11 cellular contexts compared by ENCODE assay signal in genomic region chr6:52522655-52523054, GRCh38. TPM values are rescaled to one million over a fixed set of nuclear protein-coding genes. Genes with fewer than 3 reads are reported as not detected.
DNase-seq lines count a peak whose midpoint lies in the region; ATAC-seq, FAIRE-seq and TF ChIP-seq lines count a peak whose summit lies in the region.
"Had no signal": no experiment of that assay in that cellular context is flagged by ENCODE, and none has a peak within 500 bp of the region (broad histone marks: within the 10 kb centered on the region; RNA-seq: fewer than 3 reads in every experiment).

No MANE protein-coding gene starts in this region.

- H3K36me3 ChIP-seq in OCI-LY7 (ENCODE audit: insufficient read depth, low read length): peaks cover 15% of the 10 kb centered on the region
- H3K36me3 ChIP-seq in endothelial cell of umbilical vein (ENCODE audit: control insufficient read depth in 2 of 2, extremely low read depth in 1 of 2, insufficient read depth in 2 of 2, low read length in 2 of 2): no peaks in the 10 kb centered on the region
- H3K36me3 ChIP-seq in mesenchymal stem cell (ENCODE audit: control insufficient read depth in 1 of 2, insufficient read depth in 2 of 2, low read depth in 1 of 2, low read length in 2 of 2): peaks cover 14 to 61% of the 10 kb centered on the region in 2 experiments
- H3K36me3 ChIP-seq in vagina: no peaks in the 10 kb centered on the region

- dilution Hi-C loops in endothelial cell of umbilical vein (cut with MboI; ENCODE audit: extremely low pct_ligation_motif_present, low sequenced_read_pairs): no loop called here

- TF ChIP-seq POLR2A in endothelial cell of umbilical vein (IDR thresholded peaks at IDR 0.05; ENCODE audit: low read depth, low read length) (no peak), vagina (IDR thresholded peaks at IDR 0.05) (no peak)

- H3K9ac ChIP-seq in endothelial cell of umbilical vein (replicated peaks; ENCODE audit: extremely low read depth, insufficient read depth, low read length): peak overlapping the region; percentile 12
- H3K9ac ChIP-seq in mesenchymal stem cell (ENCODE audit: low read length): peak overlapping the region; percentile 81
- H3K9ac ChIP-seq: KMS-11 had no signal

- H3K9me2 ChIP-seq in OCI-LY7 (ENCODE audit: insufficient read depth, low read length): no peaks in the 10 kb centered on the region

- H3K27me3 ChIP-seq in endothelial cell of umbilical vein (ENCODE audit: control insufficient read depth in 2 of 2, insufficient read depth in 2 of 2, low read length in 2 of 2): no peaks in the 10 kb centered on the region
- no peaks in the 10 kb centered on the region for H3K27me3 ChIP-seq in mesenchymal stem cell (ENCODE audit: control insufficient read depth in 1 of 2, insufficient read depth in 1 of 2, low read length in 2 of 2)
- no peaks in the 10 kb centered on the region for H3K27me3 ChIP-seq in vagina

- H2BK12ac ChIP-seq in mesenchymal stem cell (ENCODE audit: low read length in 2 of 2): peak overlapping the region in 1 of 2 experiments; percentile 15

- CTCF ChIA-PET in OCI-LY7 (lab: Charles Lee; ENCODE audit: unreplicated experiment) (no interaction called here), endothelial cell of umbilical vein (lab: Charles Lee) (interaction anchor here (0.6 to 3.4 kb wide), 20 partner anchors 8 to 140 kb away, joined by 3 to 27 read pairs (median 4); partner anchors contain the start of gene TRAM2)

- H4K20me1 ChIP-seq in OCI-LY7 (ENCODE audit: insufficient read depth, low read length): no peaks in the 10 kb centered on the region
- H4K20me1 ChIP-seq in endothelial cell of umbilical vein (replicated peaks; ENCODE audit: control insufficient read depth, extremely low read depth, insufficient read depth, low read length): no peaks in the 10 kb centered on the region

- TF ChIP-seq CTCF in OCI-LY7 (conservative IDR thresholded peaks at IDR 0.05; ENCODE audit: low read length) (no peak), endothelial cell of umbilical vein (IDR thresholded peaks at IDR 0.05; ENCODE audit: extremely low read depth in 1 of 2, insufficient read depth in 1 of 2, low read depth in 1 of 2, low read length in 2 of 2) (no peak), vagina (IDR thresholded peaks at IDR 0.05) (no peak)

- peaks cover 3% of the 10 kb centered on the region for H3K79me1 ChIP-seq in mesenchymal stem cell (replicated peaks; ENCODE audit: low read length, poor library complexity, severe bottlenecking)

- H3K4me3 ChIP-seq in OCI-LY7 (ENCODE audit: low read depth, low read length, poor library complexity, severe bottlenecking) (no peak overlapping the region), endothelial cell of umbilical vein (replicated peaks in 1 of 3; ENCODE audit: insufficient read depth in 1 of 3, low read depth in 1 of 3, low read length in 3 of 3) (no peak overlapping the region), mesenchymal stem cell (ENCODE audit: insufficient read depth in 1 of 2, low read depth in 1 of 2, low read length in 2 of 2) (no peak overlapping the region), vagina (no peak overlapping the region)

- FAIRE-seq in endothelial cell of umbilical vein (lab: Jason Lieb, UNC): peak; percentile 91

- DNase-seq in OCI-LY7 (ENCODE audit: low spot score): no peak
- DNase-seq in endothelial cell of umbilical vein (ENCODE audit: low read depth, low spot score): peak; percentile 88
- DNase-seq in mesenchymal stem cell: peak; percentile 58
- DNase-seq in vagina (ENCODE audit: extremely low spot score in 2 of 2): no peak
- no peak for DNase-seq in middle frontal gyrus (ENCODE audit: extremely low spot score, low spot score)
- DNase-seq: activated effector memory CD4-positive, alpha-beta T cell treated with Interleukin-2 at 50 U/mL for 16 hours; cortex of kidney; stimulated activated CD4-positive, alpha-beta T cell treated with anti-CD3 and anti-CD28 coated beads, Interleukin-2, amount 100 ng/mL, for 24 hours had no signal

- H2BK15ac ChIP-seq in mesenchymal stem cell (ENCODE audit: low read depth, poor library complexity, severe bottlenecking): no peak overlapping the region

- H4K91ac ChIP-seq in mesenchymal stem cell (ENCODE audit: low read length): no peak overlapping the region

- H3K4ac ChIP-seq in mesenchymal stem cell (ENCODE audit: low read depth in 1 of 2, low read length in 2 of 2): no peak overlapping the region

- no peak overlapping the region for H2BK120ac ChIP-seq in mesenchymal stem cell (ENCODE audit: low read depth, low read length)

- peaks cover 31% of the 10 kb centered on the region for H3K4me1 ChIP-seq in OCI-LY7 (ENCODE audit: insufficient read depth, low read length, poor library complexity, severe bottlenecking)
- peaks cover 65% of the 10 kb centered on the region for H3K4me1 ChIP-seq in endothelial cell of umbilical vein (ENCODE audit: control insufficient read depth, extremely low read depth, insufficient read depth, low read length)
- H3K4me1 ChIP-seq in mesenchymal stem cell (ENCODE audit: control insufficient read depth, insufficient read depth, low read depth, low read length): peaks cover 24% of the 10 kb centered on the region
- peaks cover 30% of the 10 kb centered on the region for H3K4me1 ChIP-seq in vagina

- H3K27ac ChIP-seq in OCI-LY7 (ENCODE audit: low read depth, low read length, poor library complexity, severe bottlenecking) (no peak overlapping the region), endothelial cell of umbilical vein (ENCODE audit: insufficient read depth, low read depth, low read length) (peak overlapping the region; percentile 75), mesenchymal stem cell (ENCODE audit: low read length, poor library complexity, severe bottlenecking) (peak overlapping the region; percentile 92), vagina (peak overlapping the region; percentile 37)
- H3K27ac ChIP-seq: KMS-11 had no signal

- 11% methylated on average over 3 of the region's 3 CpGs for WGBS in mesenchymal stem cell

- no peak overlapping the region for H2BK5ac ChIP-seq in mesenchymal stem cell (ENCODE audit: low read depth, low read length, poor library complexity, severe bottlenecking)

- H2AFZ ChIP-seq in OCI-LY7 (ENCODE audit: low read length) (no peak overlapping the region), endothelial cell of umbilical vein (ENCODE audit: low read depth, low read length) (no peak overlapping the region), mesenchymal stem cell (ENCODE audit: low read depth, low read length) (no peak overlapping the region)

- H3K9me1 ChIP-seq in endothelial cell of umbilical vein (replicated peaks; ENCODE audit: control insufficient read depth, extremely low read depth, insufficient read depth, low read length): no peaks in the 10 kb centered on the region

- no peak overlapping the region for H3K23ac ChIP-seq in mesenchymal stem cell (ENCODE audit: low read length in 2 of 2)

- H3K4me2 ChIP-seq in OCI-LY7 (ENCODE audit: low read length) (peak overlapping the region; percentile 48), endothelial cell of umbilical vein (ENCODE audit: insufficient read depth, low read length) (peak overlapping the region; percentile 44), mesenchymal stem cell (ENCODE audit: low read length, poor library complexity, severe bottlenecking) (no peak overlapping the region)
- H3K4me2 ChIP-seq: KMS-11 had no signal

- H2AK5ac ChIP-seq in mesenchymal stem cell (ENCODE audit: low read length, severe bottlenecking): no peak overlapping the region

- ATAC-seq in HG02884 (IDR thresholded peaks at IDR 0.05; ENCODE audit: unreplicated experiment) (no peak), GM18907 (IDR thresholded peaks at IDR 0.05; ENCODE audit: unreplicated experiment) (no peak)

- H3K18ac ChIP-seq in mesenchymal stem cell (ENCODE audit: low read depth in 1 of 2, low read length in 2 of 2): no peak overlapping the region

- H3K9me3 ChIP-seq in OCI-LY7 (ENCODE audit: low read length) (no peaks in the 10 kb centered on the region), endothelial cell of umbilical vein (replicated peaks; ENCODE audit: control insufficient read depth, insufficient read depth, low read length) (no peaks in the 10 kb centered on the region), mesenchymal stem cell (ENCODE audit: control insufficient read depth, low read length) (no peaks in the 10 kb centered on the region), vagina (no peaks in the 10 kb centered on the region)

- intact Hi-C loops in OCI-LY7 (cut with micrococcal nuclease; ENCODE audit: unreplicated experiment) (no loop called here), endothelial cell of umbilical vein (cut with micrococcal nuclease) (loop anchor here (1.0 kb wide), 9 partner anchors 10 to 106 kb away; partner anchors contain the start of gene EFHC1), vagina (cut with DNase I) (no loop called here)

- POLR2A ChIA-PET in OCI-LY7 (lab: Charles Lee) (interaction anchor here (0.6 to 3.9 kb wide), 6 partner anchors 8 to 141 kb away, joined by 3 to 28 read pairs (median 6); no protein-coding TSS in a partner anchor), endothelial cell of umbilical vein (lab: Charles Lee) (interaction anchor here (1.4 to 2.3 kb wide), 3 partner anchors 10 to 46 kb away, joined by 4 to 7 read pairs (median 6); no protein-coding TSS in a partner anchor)

- BruUV-seq in OCI-LY7 (replicated peaks; lab: Mats Ljungman, UMichigan): no TSS peak
- no TSS peak for BruUV-seq in endothelial cell of umbilical vein (replicated peaks; lab: Mats Ljungman, UMichigan)

- H3K14ac ChIP-seq in mesenchymal stem cell (ENCODE audit: low read length in 2 of 2): no peak overlapping the region

- H3K79me2 ChIP-seq in OCI-LY7 (ENCODE audit: insufficient read depth, low read depth, low read length) (peaks cover 5% of the 10 kb centered on the region; the same call in 1 of the 2 replicates), endothelial cell of umbilical vein (ENCODE audit: control insufficient read depth, insufficient read depth, low read length) (peaks cover 45% of the 10 kb centered on the region)

- peak overlapping the region; percentile 20 for H4K8ac ChIP-seq in mesenchymal stem cell (ENCODE audit: low read length)

TF ChIP-seq in endothelial cell of umbilical vein, 7 proteins besides CTCF, POLR2A, EP300 and RAD21 (continues in another document):
- TF ChIP-seq GATA2 (IDR thresholded peaks at IDR 0.05; ENCODE audit: insufficient read depth, insufficient read length, low read depth, low read length): peak; percentile 81
- TF ChIP-seq FOS (IDR thresholded peaks at IDR 0.05; ENCODE audit: borderline replicate concordance, insufficient read depth, low read length): peak; percentile 57

RNA-seq across cellular contexts. Expression of gene TRAM2, which starts 54.2 kb away (rescaled TPM):
- 16.3 and 19.3 TPM in 2 replicates for total RNA-seq in OCI-LY7 (2014; rRNA removed; shearing (Covaris generic))
- 34.9 and 38.2 TPM in 2 replicates for total RNA-seq in OCI-LY7 (2022)
- 85.9 and 98.6 TPM in 2 replicates for total RNA-seq in endothelial cell of umbilical vein
- polyA plus RNA-seq in endothelial cell of umbilical vein: 79.5 and 85.7 TPM in 2 replicates
- 79.3 and 81.1 TPM in 2 replicates for polyA plus RNA-seq in endothelial cell of umbilical vein (2011; cell fraction: cytosol; rRNA removed)
- polyA plus RNA-seq in endothelial cell of umbilical vein (2011; cell fraction: nucleus; rRNA removed): 129 and 133 TPM in 2 replicates
- 35.6 and 64.2 TPM in 2 replicates for polyA plus RNA-seq in endothelial cell of umbilical vein (2012)
- 123 and 155 TPM in 2 replicates for polyA minus RNA-seq in endothelial cell of umbilical vein
- polyA minus RNA-seq in endothelial cell of umbilical vein (2011; cell fraction: cytosol; rRNA and poly(A)+ RNA removed): 11.6 TPM
- 51.9 and 71.3 TPM in 2 replicates for polyA minus RNA-seq in endothelial cell of umbilical vein (2011; cell fraction: nucleus; rRNA and poly(A)+ RNA removed)
- 133 TPM for polyA plus RNA-seq in mesenchymal stem cell (2013, experiment 1 of 2)
- 130 TPM for polyA plus RNA-seq in mesenchymal stem cell (2013, experiment 2 of 2)
- total RNA-seq in vagina: 11.0 TPM

Comparison
In these comparisons a context has a peak if more than half of its experiments do, and no peak if none do; other contexts are left out.
1. DNase-seq: peak in endothelial cell of umbilical vein (single experiment) and mesenchymal stem cell (single experiment); none in OCI-LY7 (single experiment), vagina (0 of 2) and middle frontal gyrus (single experiment).